In the genomic region with DNA sequence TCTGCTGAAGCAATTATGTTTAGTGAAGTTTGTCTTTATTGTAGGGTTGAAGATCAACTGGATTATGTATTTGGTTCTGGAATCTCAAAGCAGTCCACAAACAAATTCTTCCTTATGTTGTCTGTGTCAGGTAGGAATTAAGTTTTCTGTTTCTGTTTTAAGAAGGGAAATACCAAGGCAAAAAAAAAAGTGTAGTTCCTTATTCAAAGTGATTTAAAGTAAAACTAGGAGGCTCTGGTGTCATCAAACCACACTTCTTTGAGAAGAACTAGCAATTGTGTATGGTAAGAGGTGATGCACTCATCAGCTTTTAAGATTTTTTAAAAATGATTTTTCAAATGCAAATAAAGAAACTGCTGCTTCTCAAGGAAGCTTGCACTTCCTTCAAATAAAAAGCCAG, we compare ENCODE assay signal across 1 cellular context.
TF ChIP-seq lines count a peak whose summit lies in the region.

No MANE protein-coding gene starts in this region.

TF ChIP-seq in WTC11, 78 proteins besides CTCF, POLR2A, EP300 and RAD21 (continued from another document):
- TF ChIP-seq, protein P1, sequence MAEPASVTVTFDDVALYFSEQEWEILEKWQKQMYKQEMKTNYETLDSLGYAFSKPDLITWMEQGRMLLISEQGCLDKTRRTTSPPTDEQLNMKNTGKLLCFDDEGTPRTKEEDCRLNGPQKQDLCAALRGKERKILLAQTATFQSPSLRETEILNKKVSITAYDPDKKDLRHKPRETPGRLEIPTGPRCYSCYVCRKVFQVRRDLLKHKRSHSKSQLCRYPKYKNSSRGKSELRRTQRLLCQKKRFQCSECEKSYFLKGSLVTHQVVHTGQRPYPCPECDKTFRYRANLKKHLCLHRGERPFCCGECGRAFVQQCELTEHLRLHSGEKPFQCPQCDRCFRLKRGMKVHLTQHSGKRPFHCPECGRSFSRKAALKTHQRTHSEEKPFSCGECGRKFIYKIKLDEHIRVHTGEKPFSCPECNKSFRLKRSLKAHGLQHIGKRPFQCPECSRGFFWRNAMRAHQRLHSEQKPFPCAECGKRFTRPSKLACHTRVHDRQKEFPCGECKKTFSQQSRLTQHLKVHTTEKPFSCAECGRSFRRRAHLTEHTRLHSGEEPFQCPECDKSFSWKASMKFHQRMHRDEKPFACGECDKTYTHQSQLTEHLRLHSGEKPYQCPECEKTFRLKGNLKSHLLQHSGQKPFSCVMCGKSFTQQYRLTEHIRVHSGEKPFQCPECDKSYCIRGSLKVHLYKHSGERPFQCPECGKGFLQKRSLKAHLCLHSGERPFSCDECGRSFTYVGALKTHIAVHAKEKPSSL (CRISPR knock-in tag; conservative IDR thresholded peaks at IDR 0.05) = no peak
- TF ChIP-seq, protein P2, sequence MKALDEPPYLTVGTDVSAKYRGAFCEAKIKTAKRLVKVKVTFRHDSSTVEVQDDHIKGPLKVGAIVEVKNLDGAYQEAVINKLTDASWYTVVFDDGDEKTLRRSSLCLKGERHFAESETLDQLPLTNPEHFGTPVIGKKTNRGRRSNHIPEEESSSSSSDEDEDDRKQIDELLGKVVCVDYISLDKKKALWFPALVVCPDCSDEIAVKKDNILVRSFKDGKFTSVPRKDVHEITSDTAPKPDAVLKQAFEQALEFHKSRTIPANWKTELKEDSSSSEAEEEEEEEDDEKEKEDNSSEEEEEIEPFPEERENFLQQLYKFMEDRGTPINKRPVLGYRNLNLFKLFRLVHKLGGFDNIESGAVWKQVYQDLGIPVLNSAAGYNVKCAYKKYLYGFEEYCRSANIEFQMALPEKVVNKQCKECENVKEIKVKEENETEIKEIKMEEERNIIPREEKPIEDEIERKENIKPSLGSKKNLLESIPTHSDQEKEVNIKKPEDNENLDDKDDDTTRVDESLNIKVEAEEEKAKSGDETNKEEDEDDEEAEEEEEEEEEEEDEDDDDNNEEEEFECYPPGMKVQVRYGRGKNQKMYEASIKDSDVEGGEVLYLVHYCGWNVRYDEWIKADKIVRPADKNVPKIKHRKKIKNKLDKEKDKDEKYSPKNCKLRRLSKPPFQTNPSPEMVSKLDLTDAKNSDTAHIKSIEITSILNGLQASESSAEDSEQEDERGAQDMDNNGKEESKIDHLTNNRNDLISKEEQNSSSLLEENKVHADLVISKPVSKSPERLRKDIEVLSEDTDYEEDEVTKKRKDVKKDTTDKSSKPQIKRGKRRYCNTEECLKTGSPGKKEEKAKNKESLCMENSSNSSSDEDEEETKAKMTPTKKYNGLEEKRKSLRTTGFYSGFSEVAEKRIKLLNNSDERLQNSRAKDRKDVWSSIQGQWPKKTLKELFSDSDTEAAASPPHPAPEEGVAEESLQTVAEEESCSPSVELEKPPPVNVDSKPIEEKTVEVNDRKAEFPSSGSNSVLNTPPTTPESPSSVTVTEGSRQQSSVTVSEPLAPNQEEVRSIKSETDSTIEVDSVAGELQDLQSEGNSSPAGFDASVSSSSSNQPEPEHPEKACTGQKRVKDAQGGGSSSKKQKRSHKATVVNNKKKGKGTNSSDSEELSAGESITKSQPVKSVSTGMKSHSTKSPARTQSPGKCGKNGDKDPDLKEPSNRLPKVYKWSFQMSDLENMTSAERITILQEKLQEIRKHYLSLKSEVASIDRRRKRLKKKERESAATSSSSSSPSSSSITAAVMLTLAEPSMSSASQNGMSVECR (CRISPR knock-in tag; IDR thresholded peaks at IDR 0.05; ENCODE audit: borderline replicate concordance) = no peak
- TF ChIP-seq KAT7 (CRISPR knock-in tag; IDR thresholded peaks at IDR 0.05; ENCODE audit: borderline replicate concordance) (no peak), IRF2 (CRISPR knock-in tag; IDR thresholded peaks at IDR 0.05; ENCODE audit: borderline replicate concordance, low read depth) (no peak), TEAD1 (CRISPR knock-in tag; IDR thresholded peaks at IDR 0.05) (no peak), NFE2L1 (CRISPR knock-in tag; IDR thresholded peaks at IDR 0.05) (no peak)
- TF ChIP-seq, protein P3, sequence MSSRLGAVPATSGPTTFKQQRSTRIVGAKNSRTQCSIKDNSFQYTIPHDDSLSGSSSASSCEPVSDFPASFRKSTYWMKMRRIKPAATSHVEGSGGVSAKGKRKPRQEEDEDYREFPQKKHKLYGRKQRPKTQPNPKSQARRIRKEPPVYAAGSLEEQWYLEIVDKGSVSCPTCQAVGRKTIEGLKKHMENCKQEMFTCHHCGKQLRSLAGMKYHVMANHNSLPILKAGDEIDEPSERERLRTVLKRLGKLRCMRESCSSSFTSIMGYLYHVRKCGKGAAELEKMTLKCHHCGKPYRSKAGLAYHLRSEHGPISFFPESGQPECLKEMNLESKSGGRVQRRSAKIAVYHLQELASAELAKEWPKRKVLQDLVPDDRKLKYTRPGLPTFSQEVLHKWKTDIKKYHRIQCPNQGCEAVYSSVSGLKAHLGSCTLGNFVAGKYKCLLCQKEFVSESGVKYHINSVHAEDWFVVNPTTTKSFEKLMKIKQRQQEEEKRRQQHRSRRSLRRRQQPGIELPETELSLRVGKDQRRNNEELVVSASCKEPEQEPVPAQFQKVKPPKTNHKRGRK (CRISPR knock-in tag; IDR thresholded peaks at IDR 0.05; ENCODE audit: borderline replicate concordance) = no peak
- TF ChIP-seq, protein P4, sequence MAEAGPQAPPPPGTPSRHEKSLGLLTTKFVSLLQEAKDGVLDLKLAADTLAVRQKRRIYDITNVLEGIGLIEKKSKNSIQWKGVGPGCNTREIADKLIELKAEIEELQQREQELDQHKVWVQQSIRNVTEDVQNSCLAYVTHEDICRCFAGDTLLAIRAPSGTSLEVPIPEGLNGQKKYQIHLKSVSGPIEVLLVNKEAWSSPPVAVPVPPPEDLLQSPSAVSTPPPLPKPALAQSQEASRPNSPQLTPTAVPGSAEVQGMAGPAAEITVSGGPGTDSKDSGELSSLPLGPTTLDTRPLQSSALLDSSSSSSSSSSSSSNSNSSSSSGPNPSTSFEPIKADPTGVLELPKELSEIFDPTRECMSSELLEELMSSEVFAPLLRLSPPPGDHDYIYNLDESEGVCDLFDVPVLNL (CRISPR knock-in tag; IDR thresholded peaks at IDR 0.05; ENCODE audit: borderline replicate concordance, low read depth) = no peak
- TF ChIP-seq, protein P5, sequence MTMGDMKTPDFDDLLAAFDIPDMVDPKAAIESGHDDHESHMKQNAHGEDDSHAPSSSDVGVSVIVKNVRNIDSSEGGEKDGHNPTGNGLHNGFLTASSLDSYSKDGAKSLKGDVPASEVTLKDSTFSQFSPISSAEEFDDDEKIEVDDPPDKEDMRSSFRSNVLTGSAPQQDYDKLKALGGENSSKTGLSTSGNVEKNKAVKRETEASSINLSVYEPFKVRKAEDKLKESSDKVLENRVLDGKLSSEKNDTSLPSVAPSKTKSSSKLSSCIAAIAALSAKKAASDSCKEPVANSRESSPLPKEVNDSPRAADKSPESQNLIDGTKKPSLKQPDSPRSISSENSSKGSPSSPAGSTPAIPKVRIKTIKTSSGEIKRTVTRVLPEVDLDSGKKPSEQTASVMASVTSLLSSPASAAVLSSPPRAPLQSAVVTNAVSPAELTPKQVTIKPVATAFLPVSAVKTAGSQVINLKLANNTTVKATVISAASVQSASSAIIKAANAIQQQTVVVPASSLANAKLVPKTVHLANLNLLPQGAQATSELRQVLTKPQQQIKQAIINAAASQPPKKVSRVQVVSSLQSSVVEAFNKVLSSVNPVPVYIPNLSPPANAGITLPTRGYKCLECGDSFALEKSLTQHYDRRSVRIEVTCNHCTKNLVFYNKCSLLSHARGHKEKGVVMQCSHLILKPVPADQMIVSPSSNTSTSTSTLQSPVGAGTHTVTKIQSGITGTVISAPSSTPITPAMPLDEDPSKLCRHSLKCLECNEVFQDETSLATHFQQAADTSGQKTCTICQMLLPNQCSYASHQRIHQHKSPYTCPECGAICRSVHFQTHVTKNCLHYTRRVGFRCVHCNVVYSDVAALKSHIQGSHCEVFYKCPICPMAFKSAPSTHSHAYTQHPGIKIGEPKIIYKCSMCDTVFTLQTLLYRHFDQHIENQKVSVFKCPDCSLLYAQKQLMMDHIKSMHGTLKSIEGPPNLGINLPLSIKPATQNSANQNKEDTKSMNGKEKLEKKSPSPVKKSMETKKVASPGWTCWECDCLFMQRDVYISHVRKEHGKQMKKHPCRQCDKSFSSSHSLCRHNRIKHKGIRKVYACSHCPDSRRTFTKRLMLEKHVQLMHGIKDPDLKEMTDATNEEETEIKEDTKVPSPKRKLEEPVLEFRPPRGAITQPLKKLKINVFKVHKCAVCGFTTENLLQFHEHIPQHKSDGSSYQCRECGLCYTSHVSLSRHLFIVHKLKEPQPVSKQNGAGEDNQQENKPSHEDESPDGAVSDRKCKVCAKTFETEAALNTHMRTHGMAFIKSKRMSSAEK (CRISPR knock-in tag; IDR thresholded peaks at IDR 0.05; ENCODE audit: borderline replicate concordance) = no peak
TF ChIP-seq in WTC11: peak in this region for 0.
